In genomic region chr3:106323586-106323985, GRCh38 we compare ENCODE assay signal across 26 cellular contexts.
"Had no signal": no experiment of that assay in that cellular context is flagged by ENCODE, and none has a peak within 500 bp of the region (broad histone marks: within the 10 kb centered on the region; RNA-seq: fewer than 3 reads in every experiment).

No MANE protein-coding gene starts in this region.

- H3K36me3 ChIP-seq: left lung, lower lobe of right lung, ovary, right atrium auricular region, right lobe of liver, transverse colon, upper lobe of left lung, vagina had no signal

- H3K27ac Mint-ChIP-seq: mesothelial cell of epicardium; naive B cell; natural killer cell treated with Interleukin-12 subunit alpha and Interleukin-12 subunit beta and Interleukin-15 and Interleukin-18, amount 100 ng/mL, for 72 hours; progenitor cell of endocrine pancreas; stimulated activated memory B cell treated with anti-CD40 and anti-IgM and Interleukin-4, amounts not matched to agents 10 μg/mL and 1 μg/mL and 100 μg/mL, for 72 hours; stimulated activated naive CD8-positive, alpha-beta T cell treated with anti-CD3 and anti-CD28 coated beads, Interleukin-15, amount 100 ng/mL, for 72 hours had no signal

- H3K4me1 Mint-ChIP-seq: stimulated activated memory B cell treated with anti-CD40 and anti-IgM and Interleukin-4, amounts not matched to agents 10 μg/mL and 1 μg/mL and 100 μg/mL, for 72 hours had no signal

- H3K27me3 Mint-ChIP-seq: naive B cell; natural killer cell treated with Interleukin-12 subunit alpha and Interleukin-12 subunit beta and Interleukin-15 and Interleukin-18, amount 100 ng/mL, for 72 hours; progenitor cell of endocrine pancreas; stimulated activated memory B cell treated with anti-CD40 and anti-IgM and Interleukin-4, amounts not matched to agents 10 μg/mL and 1 μg/mL and 100 μg/mL, for 72 hours; stimulated activated naive CD8-positive, alpha-beta T cell treated with anti-CD3 and anti-CD28 coated beads, Interleukin-15, amount 100 ng/mL, for 72 hours had no signal

- ATAC-seq: left colon; left lung; lower lobe of right lung; natural killer cell treated with Interleukin-12 subunit alpha and Interleukin-12 subunit beta and Interleukin-15 and Interleukin-18, amount 100 ng/mL, for 72 hours; right lobe of liver; stimulated activated memory B cell treated with anti-CD40 and anti-IgM and Interleukin-4, amounts not matched to agents 10 μg/mL and 1 μg/mL and 100 μg/mL, for 72 hours; stimulated activated naive CD8-positive, alpha-beta T cell treated with anti-CD3 and anti-CD28 coated beads, Interleukin-15, amount 100 ng/mL, for 72 hours had no signal

- H3K4me3 Mint-ChIP-seq: mesothelial cell of epicardium; naive B cell; natural killer cell treated with Interleukin-12 subunit alpha and Interleukin-12 subunit beta and Interleukin-15 and Interleukin-18, amount 100 ng/mL, for 72 hours; stimulated activated memory B cell treated with anti-CD40 and anti-IgM and Interleukin-4, amounts not matched to agents 10 μg/mL and 1 μg/mL and 100 μg/mL, for 72 hours; stimulated activated naive CD8-positive, alpha-beta T cell treated with anti-CD3 and anti-CD28 coated beads, Interleukin-15, amount 100 ng/mL, for 72 hours had no signal

- H3K27me3 ChIP-seq: left lung, ovary, right atrium auricular region, right lobe of liver, transverse colon, upper lobe of left lung, vagina had no signal

- H3K4me3 ChIP-seq: left lung, lower lobe of right lung, ovary, right atrium auricular region, right lobe of liver, smooth muscle cell, transverse colon, upper lobe of left lung, vagina had no signal

- FAIRE-seq: keratinocyte had no signal

- H3K4me1 ChIP-seq: left lung, lower lobe of right lung, right atrium auricular region, right lobe of liver, transverse colon, vagina had no signal

- H3K36me3 Mint-ChIP-seq: stimulated activated memory B cell treated with anti-CD40 and anti-IgM and Interleukin-4, amounts not matched to agents 10 μg/mL and 1 μg/mL and 100 μg/mL, for 72 hours had no signal

- DNase-seq: hippocampal formation; left colon; left lung; lower lobe of right lung; mammary epithelial cell; mesendoderm; naive B cell; ovary; right lobe of liver; stimulated activated CD4-positive, alpha-beta T cell treated with anti-CD3 and anti-CD28 coated beads, Interleukin-1b, Interleukin-23, amount 100 ng/mL, for 48 hours; stimulated activated CD4-positive, alpha-beta T cell treated with anti-CD3 and anti-CD28 coated beads, Interleukin-2, amount 100 ng/mL, for 48 hours; stimulated activated CD4-positive, alpha-beta T cell treated with anti-CD3 and anti-CD28 coated beads, Interleukin-4, amount 100 ng/mL, for 4 hours; stimulated activated CD8-positive, alpha-beta memory T cell treated with anti-CD3 and anti-CD28 coated beads, Interleukin-4, amount 100 ng/mL, for 48 hours; stimulated activated naive CD4-positive, alpha-beta T cell treated with Interleukin-2 at 50 U/mL for 16 hours; stimulated activated naive CD8-positive, alpha-beta T cell treated with anti-CD3 and anti-CD28 coated beads, Interleukin-15, amount 100 ng/mL, for 72 hours; substantia nigra; transverse colon; upper lobe of left lung had no signal

- H3K27ac ChIP-seq: left lung, lower lobe of right lung, ovary, right atrium auricular region, right lobe of liver, transverse colon, upper lobe of left lung, vagina had no signal

- H3K4me2 ChIP-seq: smooth muscle cell had no signal
